In the genomic region with DNA sequence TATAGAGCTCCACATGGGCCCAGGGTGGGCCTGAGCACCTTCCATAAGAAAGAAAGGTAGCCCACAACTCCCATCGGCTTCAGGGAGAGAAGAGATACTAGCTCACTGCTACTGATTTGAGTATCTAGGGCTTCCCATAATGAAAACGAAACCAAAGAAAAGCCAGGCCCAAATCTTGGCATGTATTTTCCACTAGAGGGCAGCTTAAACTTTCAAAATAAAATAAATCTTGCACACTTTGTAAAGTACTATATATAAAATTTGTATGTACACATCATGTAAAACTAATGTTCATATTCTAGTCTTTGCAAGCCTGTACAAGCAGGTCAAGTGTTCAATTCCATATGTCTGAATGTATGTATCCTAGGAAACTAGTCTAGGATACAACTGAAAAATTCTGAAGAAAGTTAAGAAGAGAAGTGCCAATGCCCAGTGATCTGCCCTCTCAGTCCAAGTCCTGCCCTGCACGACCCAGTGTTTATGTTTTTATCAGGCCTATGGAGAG, we compare ENCODE assay signal across 8 cellular contexts.
DNase-seq lines count a peak whose midpoint lies in the region; ATAC-seq and TF ChIP-seq lines count a peak whose summit lies in the region.

No MANE protein-coding gene starts in this region.

- WGBS in HUES64: 41% methylated on average over 3 of the region's 3 CpGs

- CTCF ChIA-PET in activated CD4-positive, alpha-beta memory T cell treated with anti-CD3 and anti-CD28 coated beads, Interleukin-2, amount 10 ng/mL, durations not matched to agents 7 days and 5 days (lab: Charles Lee): interaction anchor here (0.9 to 3.3 kb wide), 6 partner anchors 9 to 526 kb away, joined by 3 to 38 read pairs (median 4); no protein-coding TSS in a partner anchor

- H3K9me3 ChIP-seq in HUES64 (ENCODE audit: insufficient read depth, low read depth, low read length): no peaks in the 10 kb centered on the region
- no peaks in the 10 kb centered on the region for H3K9me3 ChIP-seq in parathyroid adenoma (ENCODE audit: control insufficient read depth, low read length)

- ATAC-seq in HG03175 (IDR thresholded peaks at IDR 0.05; ENCODE audit: unreplicated experiment): no peak

- H3K36me3 Mint-ChIP-seq in activated CD4-positive, alpha-beta memory T cell treated with anti-CD3 and anti-CD28 coated beads, Interleukin-2, amount 10 ng/mL, durations not matched to agents 7 days and 5 days (ENCODE audit: low read depth): no peaks in the 10 kb centered on the region

- POLR2A ChIA-PET in activated CD4-positive, alpha-beta memory T cell treated with anti-CD3 and anti-CD28 coated beads, Interleukin-2, amount 10 ng/mL, durations not matched to agents 7 days and 5 days (lab: Charles Lee): no interaction called here

- H3K9ac ChIP-seq in HUES64 (ENCODE audit: low read depth, low read length) (no peak overlapping the region), parathyroid adenoma (no peak overlapping the region)

- 0 out of 2 replicates have a peak overlapping the region, but pooled peaks have one; percentile 3 for H3K27ac ChIP-seq in HUES64 (ENCODE audit: low read depth, low read length)
- H3K27ac ChIP-seq in parathyroid adenoma: no peak overlapping the region

- H2AFZ ChIP-seq in parathyroid adenoma: peak overlapping the region; percentile 64

- peak; percentile 67 for DNase-seq in EL
- peak; percentile 62 for DNase-seq in SW480 (ENCODE audit: low spot score)
- DNase-seq in foreskin melanocyte: peak; percentile 65
- DNase-seq in ecto neural progenitor cell (ENCODE audit: low spot score): no peak
- DNase-seq in activated CD4-positive, alpha-beta memory T cell treated with anti-CD3 and anti-CD28 coated beads, Interleukin-2, amount 10 ng/mL, durations not matched to agents 7 days and 5 days: no peak

- no peak overlapping the region for H3K27ac Mint-ChIP-seq in activated CD4-positive, alpha-beta memory T cell treated with anti-CD3 and anti-CD28 coated beads, Interleukin-2, amount 10 ng/mL, durations not matched to agents 7 days and 5 days

- H3K79me2 ChIP-seq in parathyroid adenoma: no peaks in the 10 kb centered on the region

- peak; percentile 62 for TF ChIP-seq CTCF in parathyroid adenoma (IDR thresholded peaks at IDR 0.05)

- no peaks in the 10 kb centered on the region for H3K27me3 Mint-ChIP-seq in activated CD4-positive, alpha-beta memory T cell treated with anti-CD3 and anti-CD28 coated beads, Interleukin-2, amount 10 ng/mL, durations not matched to agents 7 days and 5 days

- H3K27me3 ChIP-seq in HUES64 (ENCODE audit: insufficient read depth, low read length): no peaks in the 10 kb centered on the region
- no peaks in the 10 kb centered on the region for H3K27me3 ChIP-seq in parathyroid adenoma (ENCODE audit: control insufficient read depth, insufficient read depth, low read length)

- peaks cover 6% of the 10 kb centered on the region for H3K4me1 Mint-ChIP-seq in activated CD4-positive, alpha-beta memory T cell treated with anti-CD3 and anti-CD28 coated beads, Interleukin-2, amount 10 ng/mL, durations not matched to agents 7 days and 5 days

- H3K4me2 ChIP-seq in parathyroid adenoma (ENCODE audit: low read length): peak overlapping the region; percentile 23

- H3K36me3 ChIP-seq in HUES64 (ENCODE audit: insufficient read depth, low read length): no peaks in the 10 kb centered on the region
- no peaks in the 10 kb centered on the region for H3K36me3 ChIP-seq in parathyroid adenoma (ENCODE audit: control insufficient read depth, insufficient read depth, low read length)

- H3K9me3 Mint-ChIP-seq in activated CD4-positive, alpha-beta memory T cell treated with anti-CD3 and anti-CD28 coated beads, Interleukin-2, amount 10 ng/mL, durations not matched to agents 7 days and 5 days: no peaks in the 10 kb centered on the region

- H3K4me3 Mint-ChIP-seq in activated CD4-positive, alpha-beta memory T cell treated with anti-CD3 and anti-CD28 coated beads, Interleukin-2, amount 10 ng/mL, durations not matched to agents 7 days and 5 days: no peak overlapping the region

- H3K4me1 ChIP-seq in HUES64 (ENCODE audit: insufficient read depth, low read length) (peaks cover 5% of the 10 kb centered on the region; the same call in 1 of the 2 replicates), parathyroid adenoma (no peaks in the 10 kb centered on the region)

- H3K4me3 ChIP-seq in HUES64 (ENCODE audit: low read length) (no peak overlapping the region), parathyroid adenoma (ENCODE audit: low read depth, low read length) (no peak overlapping the region)

Comparison
In these comparisons a context has a peak if more than half of its experiments do, and no peak if none do; other contexts are left out.
1. DNase-seq: peak in EL (single experiment), SW480 (single experiment) and foreskin melanocyte (single experiment); none in ecto neural progenitor cell (single experiment) and activated CD4-positive, alpha-beta memory T cell treated with anti-CD3 and anti-CD28 coated beads, Interleukin-2, amount 10 ng/mL, durations not matched to agents 7 days and 5 days (single experiment).